8 cellular contexts compared by ENCODE assay signal in genomic region chr1:202625416-202626360, GRCh38.
DNase-seq lines count a peak whose midpoint lies in the region; TF ChIP-seq lines count a peak whose summit lies in the region.

No MANE protein-coding gene starts in this region.

- H3K27ac ChIP-seq in HEK293 (ENCODE audit: extremely low read depth, low read depth, low read length) (no peak overlapping the region), mesendoderm (ENCODE audit: low read depth, low read length) (no peak overlapping the region)
- no peak overlapping the region for H3K27ac ChIP-seq in effector memory CD4-positive, alpha-beta T cell (ENCODE audit: insufficient read depth, low read length, poor library complexity, severe bottlenecking)

- no peak overlapping the region for H3K18ac ChIP-seq in mesendoderm (ENCODE audit: low read length)

- H3K23ac ChIP-seq in mesendoderm (ENCODE audit: low read length) = no peak overlapping the region

- no peak overlapping the region for H3K56ac ChIP-seq in mesendoderm (ENCODE audit: low read length)

- no peaks in the 10 kb centered on the region for H3K9me3 ChIP-seq in HEK293 (ENCODE audit: control insufficient read depth, insufficient read depth, low read depth, low read length)
- H3K9me3 ChIP-seq in effector memory CD4-positive, alpha-beta T cell (ENCODE audit: control insufficient read depth, low read length) = no peaks in the 10 kb centered on the region

- WGBS in mesendoderm (ENCODE audit: extremely low coverage, insufficient coverage, low lambda C conversion rate) = no CpG with 5 or more reads among the region's 28 CpGs

- H3K4me1 ChIP-seq in HEK293 (ENCODE audit: control insufficient read depth, insufficient read depth, low read length) (no peaks in the 10 kb centered on the region; the same call in 1 of the 2 replicates), mesendoderm (ENCODE audit: control insufficient read depth, low read depth, low read length) (peaks cover 3% of the 10 kb centered on the region)
- H3K4me1 ChIP-seq in effector memory CD4-positive, alpha-beta T cell (ENCODE audit: control insufficient read depth, insufficient read depth, low read length, poor library complexity, severe bottlenecking) = peaks cover 42% of the 10 kb centered on the region

- no peaks in the 10 kb centered on the region for H3K79me2 ChIP-seq in mesendoderm (ENCODE audit: control insufficient read depth, insufficient read depth, low read length)

- CTCF ChIA-PET in HEK293 (lab: Yijun Ruan, JAX) = interaction anchor here (0.6 to 1.5 kb wide), 5 partner anchors 9 to 161 kb away, joined by 3 to 8 read pairs (median 5); no protein-coding TSS in a partner anchor

- no peak overlapping the region for H4K8ac ChIP-seq in mesendoderm (ENCODE audit: low read depth, low read length)

- H2BK120ac ChIP-seq in mesendoderm (ENCODE audit: low read depth, low read length) = no peak overlapping the region

- no peak overlapping the region for H3K4me2 ChIP-seq in mesendoderm (ENCODE audit: low read length)

- H2BK15ac ChIP-seq in mesendoderm (replicated peaks; ENCODE audit: low read depth) = no peak overlapping the region

- no peak overlapping the region for H2AK5ac ChIP-seq in mesendoderm (ENCODE audit: low read length)

- H3K4ac ChIP-seq in mesendoderm (ENCODE audit: low read depth, low read length) = no peak overlapping the region

- peak; percentile 63; the same call in 1 of the 2 replicates for TF ChIP-seq CTCF in HEK293 (tag by site-specific recombination; IDR thresholded peaks at IDR 0.05)

- H2BK5ac ChIP-seq in mesendoderm (ENCODE audit: low read length) = no peak overlapping the region

- no peak overlapping the region for H4K5ac ChIP-seq in mesendoderm (ENCODE audit: low read length)

- DNase-seq in DMS53 treated with DMSO at 0.1 percent for 48 hours (lab: John Stamatoyannopoulos, UW; ENCODE audit: unreplicated experiment) (peak; percentile 49), NCI-H510A (lab: John Stamatoyannopoulos, UW) (peak; percentile 45), mesendoderm (peak; percentile 81), NCI-H446 treated with DMSO at 0.1 percent for 48 hours (lab: John Stamatoyannopoulos, UW) (no peak)
- DNase-seq in activated CD4-positive, alpha-beta T cell treated with anti-CD3 and anti-CD28 coated beads, Interleukin-2, amount 50 U/mL, for 1 hour = peak; percentile 51
- peak in 2 of 3 donors; percentile 7 to 21 for DNase-seq in effector memory CD4-positive, alpha-beta T cell
- DNase-seq in stimulated activated naive CD4-positive, alpha-beta T cell (lab: John Stamatoyannopoulos, UW) = peak in 5 of 6 experiments; percentile 22 to 53 (median 25)

- POLR2A ChIA-PET in HEK293 (lab: Yijun Ruan, JAX) = no interaction called here

- H3K9ac ChIP-seq in mesendoderm (ENCODE audit: low read length) = no peak overlapping the region

- no peaks in the 10 kb centered on the region for H3K36me3 ChIP-seq in HEK293 (ENCODE audit: control insufficient read depth in 2 of 2, insufficient read depth in 1 of 2, low read length in 2 of 2)
- no peaks in the 10 kb centered on the region for H3K36me3 ChIP-seq in effector memory CD4-positive, alpha-beta T cell (ENCODE audit: control insufficient read depth, insufficient read depth, low read length)
- H3K36me3 ChIP-seq in mesendoderm (ENCODE audit: control insufficient read depth, insufficient read depth, low read length) = no peaks in the 10 kb centered on the region

- no peaks in the 10 kb centered on the region for H3K27me3 ChIP-seq in effector memory CD4-positive, alpha-beta T cell (replicated peaks; ENCODE audit: control insufficient read depth, insufficient read depth, low read length, poor library complexity, severe bottlenecking)
- H3K27me3 ChIP-seq in mesendoderm (ENCODE audit: insufficient read depth, low read length, poor library complexity) = no peaks in the 10 kb centered on the region

- no peak overlapping the region for H3K4me3 ChIP-seq in HEK293 (ENCODE audit: low read depth, low read length)
- H3K4me3 ChIP-seq in effector memory CD4-positive, alpha-beta T cell (ENCODE audit: insufficient read depth, low read depth, low read length, poor library complexity, severe bottlenecking) = no peak overlapping the region
- H3K4me3 ChIP-seq in mesendoderm (ENCODE audit: low read length) = no peak overlapping the region

- no peaks in the 10 kb centered on the region for H3K79me1 ChIP-seq in mesendoderm (ENCODE audit: low read length)

TF ChIP-seq in HEK293, 187 proteins besides CTCF, POLR2A, EP300 and RAD21 (continues in another document):
- TF ChIP-seq EGR2 (tag by site-specific recombination; IDR thresholded peaks at IDR 0.05; ENCODE audit: low read depth) = peak; percentile 95
- TF ChIP-seq ZNF394 (tag by site-specific recombination; IDR thresholded peaks at IDR 0.05; ENCODE audit: borderline replicate concordance) = peak; percentile 90; the same call in 1 of the 2 replicates
- no peak for TF ChIP-seq ZNF214 (tag by site-specific recombination; IDR thresholded peaks at IDR 0.05; ENCODE audit: borderline replicate concordance)
- no peak for TF ChIP-seq SCRT1 (tag by site-specific recombination; IDR thresholded peaks at IDR 0.05; ENCODE audit: borderline replicate concordance)
- no peak for TF ChIP-seq ZNF610 (tag by site-specific recombination; IDR thresholded peaks at IDR 0.05; ENCODE audit: borderline replicate concordance)
- no peak for TF ChIP-seq ZNF239 (tag by site-specific recombination; IDR thresholded peaks at IDR 0.05)
- TF ChIP-seq ZBTB26 (tag by site-specific recombination; optimal IDR thresholded peaks at IDR 0.05) = no peak
- TF ChIP-seq GFI1B (tag by site-specific recombination; IDR thresholded peaks at IDR 0.05) = no peak
- TF ChIP-seq ZNF302 (tag by site-specific recombination; IDR thresholded peaks at IDR 0.05; ENCODE audit: low read depth) = no peak
- TF ChIP-seq GLIS1 (tag by site-specific recombination; IDR thresholded peaks at IDR 0.05) = peak; percentile 71
- TF ChIP-seq GLIS2 (tag by site-specific recombination; IDR thresholded peaks at IDR 0.05) = peak; percentile 82
- no peak for TF ChIP-seq ZNF16 (tag by site-specific recombination; IDR thresholded peaks at IDR 0.05; ENCODE audit: low read depth)
- TF ChIP-seq KLF17 (tag by site-specific recombination; IDR thresholded peaks at IDR 0.05) = 0 out of 2 replicates have a peak, but pooled peaks have one; percentile 25
- peak; percentile 89 for TF ChIP-seq KLF1 (tag by site-specific recombination; IDR thresholded peaks at IDR 0.05)
- TF ChIP-seq ZNF433 (tag by site-specific recombination; IDR thresholded peaks at IDR 0.05; ENCODE audit: low read depth) = no peak
- no peak for TF ChIP-seq ZFP37 (tag by site-specific recombination; IDR thresholded peaks at IDR 0.05)
- TF ChIP-seq ZFHX2 (tag by site-specific recombination; conservative IDR thresholded peaks at IDR 0.05) = peak; percentile 91
- no peak for TF ChIP-seq OVOL3 (tag by site-specific recombination; IDR thresholded peaks at IDR 0.05)
